15 cellular contexts compared by ENCODE assay signal in genomic region chr14:74552623-74553022, GRCh38. TPM values are rescaled to one million over a fixed set of nuclear protein-coding genes. Genes with fewer than 3 reads are reported as not detected.
A peak's percentile ranks its signal among the peaks of the same experiment; 100 is the strongest.
DNase-seq lines count a peak whose midpoint lies in the region; ATAC-seq and TF ChIP-seq lines count a peak whose summit lies in the region.
"Had no signal": no experiment of that assay in that cellular context is flagged by ENCODE, and none has a peak within 500 bp of the region (broad histone marks: within the 10 kb centered on the region; RNA-seq: fewer than 3 reads in every experiment).

No MANE protein-coding gene starts in this region.

- H3K36me3 ChIP-seq in fibroblast of lung (ENCODE audit: control insufficient read depth, insufficient read depth, low read length) = peaks cover 21% of the 10 kb centered on the region
- peaks cover 0 to 45% (median 4%) of the 10 kb centered on the region in 3 donors for H3K36me3 ChIP-seq in tibial artery

- H2AFZ ChIP-seq in fibroblast of lung (ENCODE audit: low read length) = no peak overlapping the region
- H2AFZ ChIP-seq: parathyroid adenoma had no signal

- TF ChIP-seq CTCF in fibroblast of lung (conservative IDR thresholded peaks at IDR 0.05 in 1 of 2, IDR thresholded peaks at IDR 0.05 in 1 of 2; ENCODE audit: low read depth in 1 of 2, low read length in 2 of 2) (no peak), tibial artery (IDR thresholded peaks at IDR 0.05) (no peak)

- intact Hi-C loops in tibial artery (cut with DNase I; ENCODE audit: low total_unique reads) = no loop called here

- peak; percentile 95 for DNase-seq in RPMI7951 (ENCODE audit: low read depth)
- peak; percentile 28 to 71 for DNase-seq in fibroblast of lung (ENCODE audit: low read depth in 2 of 2)
- DNase-seq in medulla oblongata (ENCODE audit: extremely low spot score) = peak; percentile 17
- peak; percentile 85 to 94 for DNase-seq in tibial artery
- no peak for DNase-seq in stimulated activated naive B cell treated with anti-CD40 and anti-IgM and Interleukin-4, amounts not matched to agents 10 μg/mL and 1 μg/mL and 100 μg/mL, for 72 hours
- no peak for DNase-seq in activated naive CD4-positive, alpha-beta T cell treated with anti-CD3 and anti-CD28 coated beads, Interleukin-2, amount 50 U/mL, for 16 hours
- no peak for DNase-seq in effector memory CD8-positive, alpha-beta T cell
- DNase-seq in stimulated activated naive CD4-positive, alpha-beta T cell (lab: John Stamatoyannopoulos, UW) = no peak
- DNase-seq: activated CD8-positive, alpha-beta T cell treated with anti-CD3 and anti-CD28 coated beads, Interleukin-2, amount 10 ng/mL, durations not matched to agents 7 days and 5 days; CD4-positive, alpha-beta T cell; stimulated activated CD4-positive, alpha-beta T cell treated with anti-CD3 and anti-CD28 coated beads, Interleukin-4, amount 100 ng/mL, for 4 hours; T1000 had no signal

- H3K79me2 ChIP-seq in fibroblast of lung (ENCODE audit: control insufficient read depth, insufficient read depth, low read length) = peaks cover 7% of the 10 kb centered on the region
- H3K79me2 ChIP-seq: parathyroid adenoma had no signal

- H3K27ac Mint-ChIP-seq in stimulated activated naive B cell treated with anti-CD40 and anti-IgM and Interleukin-4, amounts not matched to agents 10 μg/mL and 1 μg/mL and 100 μg/mL, for 72 hours = no peak overlapping the region
- no peak overlapping the region for H3K27ac Mint-ChIP-seq in effector memory CD8-positive, alpha-beta T cell
- H3K27ac Mint-ChIP-seq: activated CD8-positive, alpha-beta T cell treated with anti-CD3 and anti-CD28 coated beads, Interleukin-2, amount 10 ng/mL, durations not matched to agents 7 days and 5 days; CD4-positive, alpha-beta T cell; stimulated activated naive CD8-positive, alpha-beta T cell treated with anti-CD3 and anti-CD28 coated beads, Interleukin-15, Interleukin-2, amounts not matched to agents 100 ng/mL and 50 ng/mL, for 24 hours had no signal

- H3K9me3 ChIP-seq in fibroblast of lung (ENCODE audit: control insufficient read depth, insufficient read depth, low read depth, low read length) (no peaks in the 10 kb centered on the region), tibial artery (no peaks in the 10 kb centered on the region)

- no peak overlapping the region for H3K4me3 ChIP-seq in fibroblast of lung (replicated peaks in 1 of 4; ENCODE audit: control extremely low read depth in 1 of 4, insufficient read depth in 1 of 4, low read depth in 3 of 4, low read length in 4 of 4)
- no peak overlapping the region for H3K4me3 ChIP-seq in tibial artery

- H3K4me1 ChIP-seq in fibroblast of lung (ENCODE audit: control insufficient read depth, extremely low read depth, insufficient read depth, low read length) (peaks cover 41% of the 10 kb centered on the region), tibial artery (peaks cover 0 to 53% (median 51%) of the 10 kb centered on the region in 4 donors)
- H3K4me1 ChIP-seq: parathyroid adenoma had no signal

- H3K4me1 Mint-ChIP-seq in stimulated activated naive B cell treated with anti-CD40 and anti-IgM and Interleukin-4, amounts not matched to agents 10 μg/mL and 1 μg/mL and 100 μg/mL, for 72 hours = peaks cover 0 to 3% of the 10 kb centered on the region in 2 donors
- no peaks in the 10 kb centered on the region for H3K4me1 Mint-ChIP-seq in effector memory CD8-positive, alpha-beta T cell (ENCODE audit: low read depth in 2 of 2)
- H3K4me1 Mint-ChIP-seq: activated naive CD4-positive, alpha-beta T cell treated with anti-CD3 and anti-CD28 coated beads, Interleukin-2, amount 50 U/mL, for 24 hours had no signal

- no peak for ATAC-seq in stimulated activated naive B cell treated with anti-CD40 and anti-IgM and Interleukin-4, amounts not matched to agents 10 μg/mL and 1 μg/mL and 100 μg/mL, for 72 hours (replicated peaks)
- ATAC-seq in effector memory CD8-positive, alpha-beta T cell (replicated peaks) = no peak
- ATAC-seq: activated CD8-positive, alpha-beta T cell treated with anti-CD3 and anti-CD28 coated beads, Interleukin-2, amount 10 ng/mL, durations not matched to agents 7 days and 5 days had no signal

- peaks cover 0 to 12% of the 10 kb centered on the region in 2 donors for H3K27me3 Mint-ChIP-seq in stimulated activated naive B cell treated with anti-CD40 and anti-IgM and Interleukin-4, amounts not matched to agents 10 μg/mL and 1 μg/mL and 100 μg/mL, for 72 hours
- H3K27me3 Mint-ChIP-seq in effector memory CD8-positive, alpha-beta T cell = peaks cover 0 to 8% of the 10 kb centered on the region in 2 donors
- H3K27me3 Mint-ChIP-seq: activated naive CD4-positive, alpha-beta T cell treated with anti-CD3 and anti-CD28 coated beads, Interleukin-2, amount 50 U/mL, for 24 hours; CD4-positive, alpha-beta T cell had no signal

- H3K36me3 Mint-ChIP-seq in stimulated activated naive B cell treated with anti-CD40 and anti-IgM and Interleukin-4, amounts not matched to agents 10 μg/mL and 1 μg/mL and 100 μg/mL, for 72 hours = no peaks in the 10 kb centered on the region
- H3K36me3 Mint-ChIP-seq in effector memory CD8-positive, alpha-beta T cell (ENCODE audit: insufficient read depth) = no peaks in the 10 kb centered on the region
- H3K36me3 Mint-ChIP-seq: activated naive CD4-positive, alpha-beta T cell treated with anti-CD3 and anti-CD28 coated beads, Interleukin-2, amount 50 U/mL, for 24 hours had no signal

- H3K9ac ChIP-seq in fibroblast of lung (ENCODE audit: insufficient read depth, low read length) = no peak overlapping the region
- H3K9ac ChIP-seq: parathyroid adenoma had no signal

- peak overlapping the region; percentile 5 for H3K4me2 ChIP-seq in fibroblast of lung (ENCODE audit: extremely low read depth, insufficient read depth, low read length)

- H3K9me3 Mint-ChIP-seq in stimulated activated naive B cell treated with anti-CD40 and anti-IgM and Interleukin-4, amounts not matched to agents 10 μg/mL and 1 μg/mL and 100 μg/mL, for 72 hours = no peaks in the 10 kb centered on the region
- H3K9me3 Mint-ChIP-seq in effector memory CD8-positive, alpha-beta T cell = no peaks in the 10 kb centered on the region
- H3K9me3 Mint-ChIP-seq: activated naive CD4-positive, alpha-beta T cell treated with anti-CD3 and anti-CD28 coated beads, Interleukin-2, amount 50 U/mL, for 24 hours; CD4-positive, alpha-beta T cell; stimulated activated naive CD8-positive, alpha-beta T cell treated with anti-CD3 and anti-CD28 coated beads, Interleukin-15, Interleukin-2, amounts not matched to agents 100 ng/mL and 50 ng/mL, for 24 hours had no signal

- H3K4me3 Mint-ChIP-seq in stimulated activated naive B cell treated with anti-CD40 and anti-IgM and Interleukin-4, amounts not matched to agents 10 μg/mL and 1 μg/mL and 100 μg/mL, for 72 hours = no peak overlapping the region
- H3K4me3 Mint-ChIP-seq in effector memory CD8-positive, alpha-beta T cell = no peak overlapping the region
- H3K4me3 Mint-ChIP-seq: activated CD8-positive, alpha-beta T cell treated with anti-CD3 and anti-CD28 coated beads, Interleukin-2, amount 10 ng/mL, durations not matched to agents 7 days and 5 days; activated naive CD4-positive, alpha-beta T cell treated with anti-CD3 and anti-CD28 coated beads, Interleukin-2, amount 50 U/mL, for 24 hours; CD4-positive, alpha-beta T cell; stimulated activated naive CD8-positive, alpha-beta T cell treated with anti-CD3 and anti-CD28 coated beads, Interleukin-15, Interleukin-2, amounts not matched to agents 100 ng/mL and 50 ng/mL, for 24 hours had no signal

- no peaks in the 10 kb centered on the region for H3K27me3 ChIP-seq in fibroblast of lung (ENCODE audit: control insufficient read depth, insufficient read depth, low read length)
- H3K27me3 ChIP-seq in tibial artery = no peaks in the 10 kb centered on the region

- H3K27ac ChIP-seq in fibroblast of lung (ENCODE audit: insufficient read depth, low read length) (peak overlapping the region; percentile 14), tibial artery (peak overlapping the region; percentile 74 to 82)
- H3K27ac ChIP-seq: parathyroid adenoma had no signal

- H4K20me1 ChIP-seq in fibroblast of lung (ENCODE audit: control insufficient read depth, extremely low read depth, insufficient read depth, low read length) = no peaks in the 10 kb centered on the region

RNA-seq across cellular contexts. Expression of gene ISCA2, which starts 59.1 kb away (rescaled TPM):
- 32.4 and 36.1 TPM in 2 replicates for total RNA-seq in RPMI7951 (2014; rRNA removed; shearing (Covaris generic))
- total RNA-seq in fibroblast of lung = 11.7 and 17.7 TPM in 2 replicates
- 32.1 and 35.5 TPM in 2 replicates for polyA plus RNA-seq in fibroblast of lung
- polyA plus RNA-seq in fibroblast of lung (2012) = 16.6 and 24.9 TPM in 2 replicates
- 1.7 and 3.4 TPM in 2 replicates for polyA minus RNA-seq in fibroblast of lung (ENCODE audit: low replicate concordance)

RNA-seq across cellular contexts. Expression of gene LTBP2, which starts 59.4 kb away (rescaled TPM):
- total RNA-seq in RPMI7951 (2014; rRNA removed; shearing (Covaris generic)) = 22.8 and 26.0 TPM in 2 replicates
- 243 and 514 TPM in 2 replicates for total RNA-seq in fibroblast of lung
- polyA plus RNA-seq in fibroblast of lung = 108 and 112 TPM in 2 replicates
- 184 and 214 TPM in 2 replicates for polyA plus RNA-seq in fibroblast of lung (2012)
- polyA minus RNA-seq in fibroblast of lung (ENCODE audit: low replicate concordance) = 328 and 406 TPM in 2 replicates

RNA-seq across cellular contexts. Expression of gene NPC2, which starts 59.5 kb away (rescaled TPM):
- total RNA-seq in RPMI7951 (2014; rRNA removed; shearing (Covaris generic)) = 358 and 402 TPM in 2 replicates
- 238 and 363 TPM in 2 replicates for total RNA-seq in fibroblast of lung
- polyA plus RNA-seq in fibroblast of lung = 275 and 299 TPM in 2 replicates
- 511 and 584 TPM in 2 replicates for polyA plus RNA-seq in fibroblast of lung (2012)
- polyA minus RNA-seq in fibroblast of lung (ENCODE audit: low replicate concordance) = 369 and 443 TPM in 2 replicates

Comparison
In these comparisons a context has a peak if more than half of its experiments do, and no peak if none do; other contexts are left out.
1. DNase-seq: peak in RPMI7951 (single experiment), fibroblast of lung (2 of 2), medulla oblongata (single experiment) and tibial artery (2 of 2); none in stimulated activated naive B cell treated with anti-CD40 and anti-IgM and Interleukin-4, amounts not matched to agents 10 μg/mL and 1 μg/mL and 100 μg/mL, for 72 hours (single experiment), activated naive CD4-positive, alpha-beta T cell treated with anti-CD3 and anti-CD28 coated beads, Interleukin-2, amount 50 U/mL, for 16 hours (single experiment), effector memory CD8-positive, alpha-beta T cell (0 of 3) and stimulated activated naive CD4-positive, alpha-beta T cell (0 of 6).